20 cellular contexts compared by ENCODE assay signal in the genomic region with DNA sequence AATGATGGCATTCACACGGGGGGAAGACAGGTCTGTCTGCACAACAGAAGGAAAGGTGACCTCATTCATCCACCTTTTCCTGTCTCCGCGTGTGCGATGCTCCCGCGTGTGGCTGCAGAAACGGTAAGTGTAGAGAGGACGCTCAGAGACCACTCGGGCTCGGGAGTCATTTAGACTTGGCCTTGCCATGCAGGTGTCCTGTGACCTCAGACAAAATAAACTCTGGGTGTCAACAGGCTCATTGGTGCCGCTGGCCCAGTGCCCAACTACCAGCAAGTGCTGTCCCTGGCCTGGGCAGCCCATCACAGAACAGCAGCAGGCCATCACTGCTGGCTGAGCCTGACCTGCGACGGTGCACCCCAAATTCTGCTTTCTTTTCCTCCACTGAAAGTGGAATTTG. TPM values are rescaled to one million over a fixed set of nuclear protein-coding genes. Genes with fewer than 3 reads are reported as not detected.
A peak's percentile ranks its signal among the peaks of the same experiment; 100 is the strongest.
DNase-seq lines count a peak whose midpoint lies in the region; ATAC-seq, FAIRE-seq and TF ChIP-seq lines count a peak whose summit lies in the region.
"Had no signal": no experiment of that assay in that cellular context is flagged by ENCODE, and none has a peak within 500 bp of the region (broad histone marks: within the 10 kb centered on the region; RNA-seq: fewer than 3 reads in every experiment).

No MANE protein-coding gene starts in this region.

- in situ Hi-C loops in HepG2 (cut with HindIII; ENCODE audit: extremely low pct_ligation_motif_present, low pct_unique_long_range_greater_than_20kb): no loop called here

- TF ChIP-seq EP300 in HepG2 (IDR thresholded peaks at IDR 0.05; ENCODE audit: low read depth in 2 of 2, low read length in 2 of 2) (no peak), HepG2 (CRISPR knock-in tag; IDR thresholded peaks at IDR 0.05; ENCODE audit: borderline replicate concordance) (no peak)

- H3K27me3 ChIP-seq in body of pancreas: no peaks in the 10 kb centered on the region
- no peaks in the 10 kb centered on the region for H3K27me3 ChIP-seq in HepG2 (ENCODE audit: control insufficient read depth in 1 of 2, insufficient read depth in 2 of 2, low read length in 2 of 2)
- no peaks in the 10 kb centered on the region for H3K27me3 ChIP-seq in tibial artery
- H3K27me3 ChIP-seq: brain microvascular endothelial cell, Peyer's patch, tibial nerve had no signal

- no peak overlapping the region for H3K9ac ChIP-seq in HepG2 (ENCODE audit: insufficient read depth, low read depth, low read length)

- 23 to 29% methylated on average over 13 of the region's 13 CpGs for WGBS in body of pancreas, 2 donors
- 98% methylated on average over 13 of the region's 13 CpGs for WGBS in HepG2 (ENCODE audit: low lambda C conversion rate)

- TF ChIP-seq RAD21 in HepG2 (CRISPR knock-in tag; IDR thresholded peaks at IDR 0.05): no peak

- no peak overlapping the region for H2AFZ ChIP-seq in HepG2 (ENCODE audit: low read length)

- ATAC-seq in body of pancreas (peak; percentile 3), HepG2 (no peak)
- ATAC-seq in stimulated activated effector memory CD8-positive, alpha-beta T cell treated with anti-CD3 and anti-CD28 coated beads, Interleukin-12 subunit alpha, Interleukin-12 subunit beta, amount 100 ng/mL, for 72 hours: no peak
- ATAC-seq: activated CD8-positive, alpha-beta memory T cell treated with anti-CD3 and anti-CD28 coated beads, Interleukin-2, amount 10 ng/mL, durations not matched to agents 7 days and 5 days had no signal

- peak overlapping the region; percentile 80 to 91 (median 86) for H3K27ac ChIP-seq in body of pancreas
- H3K27ac ChIP-seq in HepG2 (ENCODE audit: extremely low read length, insufficient read depth, low read length): no peak overlapping the region
- peak overlapping the region; percentile 78 to 87 for H3K27ac ChIP-seq in tibial artery
- H3K27ac ChIP-seq: brain microvascular endothelial cell had no signal

- H3K9me3 Mint-ChIP-seq in stimulated activated effector memory CD8-positive, alpha-beta T cell treated with anti-CD3 and anti-CD28 coated beads, Interleukin-12 subunit alpha, Interleukin-12 subunit beta, amount 100 ng/mL, for 72 hours: no peaks in the 10 kb centered on the region
- H3K9me3 Mint-ChIP-seq: CD4-positive, alpha-beta T cell had no signal

- FAIRE-seq in HepG2 (lab: Jason Lieb, UNC): no peak
- FAIRE-seq: A204.1, endometrium, GM12892 had no signal

- DNase-seq in NCI-H2081 (lab: John Stamatoyannopoulos, UW) (peak; percentile 1 to 25), NCI-H2081 treated with DMSO at 0.1 percent for 48 hours (lab: John Stamatoyannopoulos, UW) (no peak), body of pancreas (peak in 3 of 4 donors; percentile 58 to 64 (median 62)), HepG2 (ENCODE audit: low spot score) (no peak), tibial artery (no peak), DMS79 treated with DMSO at 0.1 percent for 48 hours (lab: John Stamatoyannopoulos, UW) (no peak), dedifferentiated amniotic fluid mesenchymal stem cell (ENCODE audit: extremely low spot score) (no peak)
- DNase-seq in stimulated activated effector memory CD8-positive, alpha-beta T cell treated with anti-CD3 and anti-CD28 coated beads, Interleukin-12 subunit alpha, Interleukin-12 subunit beta, amount 100 ng/mL, for 72 hours (ENCODE audit: low spot score in 2 of 2): no peak
- DNase-seq: activated CD4-positive, CD25-positive, alpha-beta regulatory T cell; activated CD8-positive, alpha-beta memory T cell treated with anti-CD3 and anti-CD28 coated beads, Interleukin-2, amount 10 ng/mL, durations not matched to agents 7 days and 5 days; activated naive CD4-positive, alpha-beta T cell; brain microvascular endothelial cell; CD4-positive, alpha-beta T cell; islet precursor cell; Peyer's patch; stimulated activated CD8-positive, alpha-beta memory T cell treated with anti-CD3 and anti-CD28 coated beads, Interleukin-4, amount 100 ng/mL, for 48 hours had no signal

- H3K36me3 ChIP-seq in body of pancreas (replicated peaks in 1 of 2; ENCODE audit: insufficient read depth in 1 of 2, low read depth in 2 of 2): no peaks in the 10 kb centered on the region
- H3K36me3 ChIP-seq in HepG2 (replicated peaks in 1 of 2; ENCODE audit: control insufficient read depth in 1 of 2, insufficient read depth in 2 of 2, low read length in 2 of 2): peaks cover 36 to 79% of the 10 kb centered on the region in 2 experiments
- H3K36me3 ChIP-seq in tibial artery: peaks cover 0 to 37% (median 11%) of the 10 kb centered on the region in 3 donors

- CTCF ChIA-PET in HepG2 (lab: Yijun Ruan, JAX; ENCODE audit: low intra/inter-chr PET ratio, low total read pairs): no interaction called here

- peaks cover 6% of the 10 kb centered on the region for H3K4me1 Mint-ChIP-seq in stimulated activated effector memory CD8-positive, alpha-beta T cell treated with anti-CD3 and anti-CD28 coated beads, Interleukin-12 subunit alpha, Interleukin-12 subunit beta, amount 100 ng/mL, for 72 hours
- H3K4me1 Mint-ChIP-seq: activated CD8-positive, alpha-beta memory T cell treated with anti-CD3 and anti-CD28 coated beads, Interleukin-2, amount 10 ng/mL, durations not matched to agents 7 days and 5 days had no signal

- H3K9me3 ChIP-seq in body of pancreas: no peaks in the 10 kb centered on the region
- no peaks in the 10 kb centered on the region for H3K9me3 ChIP-seq in HepG2 (ENCODE audit: low read length)
- no peaks in the 10 kb centered on the region for H3K9me3 ChIP-seq in tibial artery
- H3K9me3 ChIP-seq: Peyer's patch, tibial nerve had no signal

- TF ChIP-seq POLR2A in body of pancreas (IDR thresholded peaks at IDR 0.05) (no peak), HepG2 (IDR thresholded peaks at IDR 0.05; ENCODE audit: insufficient read depth in 1 of 2, low read depth in 2 of 2, low read length in 2 of 2) (no peak)

- H3K4me1 ChIP-seq in body of pancreas: peaks cover 62% of the 10 kb centered on the region
- H3K4me1 ChIP-seq in HepG2 (ENCODE audit: insufficient read depth, low read length): peaks cover 18% of the 10 kb centered on the region
- peaks cover 0 to 89% (median 73%) of the 10 kb centered on the region in 4 donors for H3K4me1 ChIP-seq in tibial artery

- no peak for TF ChIP-seq CTCF in body of pancreas (IDR thresholded peaks at IDR 0.05)
- TF ChIP-seq CTCF in HepG2 (CRISPR knock-in tag; IDR thresholded peaks at IDR 0.05): no peak
- TF ChIP-seq CTCF in tibial artery (IDR thresholded peaks at IDR 0.05): no peak

- peaks cover 12% of the 10 kb centered on the region for H3K36me3 Mint-ChIP-seq in stimulated activated effector memory CD8-positive, alpha-beta T cell treated with anti-CD3 and anti-CD28 coated beads, Interleukin-12 subunit alpha, Interleukin-12 subunit beta, amount 100 ng/mL, for 72 hours
- H3K36me3 Mint-ChIP-seq: activated CD8-positive, alpha-beta memory T cell treated with anti-CD3 and anti-CD28 coated beads, Interleukin-2, amount 10 ng/mL, durations not matched to agents 7 days and 5 days had no signal

- BruUV-seq in HepG2 (replicated peaks; lab: Mats Ljungman, UMichigan): no TSS peak

- peaks cover 4% of the 10 kb centered on the region; the same call in 1 of the 2 replicates for H4K20me1 ChIP-seq in HepG2 (ENCODE audit: insufficient read depth, low read length)

- H3K27ac Mint-ChIP-seq in stimulated activated effector memory CD8-positive, alpha-beta T cell treated with anti-CD3 and anti-CD28 coated beads, Interleukin-12 subunit alpha, Interleukin-12 subunit beta, amount 100 ng/mL, for 72 hours: no peak overlapping the region
- H3K27ac Mint-ChIP-seq: activated CD8-positive, alpha-beta memory T cell treated with anti-CD3 and anti-CD28 coated beads, Interleukin-2, amount 10 ng/mL, durations not matched to agents 7 days and 5 days; CD4-positive, alpha-beta T cell had no signal

- no peak overlapping the region for H3K4me3 Mint-ChIP-seq in stimulated activated effector memory CD8-positive, alpha-beta T cell treated with anti-CD3 and anti-CD28 coated beads, Interleukin-12 subunit alpha, Interleukin-12 subunit beta, amount 100 ng/mL, for 72 hours
- H3K4me3 Mint-ChIP-seq: activated CD8-positive, alpha-beta memory T cell treated with anti-CD3 and anti-CD28 coated beads, Interleukin-2, amount 10 ng/mL, durations not matched to agents 7 days and 5 days; CD4-positive, alpha-beta T cell had no signal

- H3K4me3 ChIP-seq in body of pancreas: no peak overlapping the region
- H3K4me3 ChIP-seq in HepG2 (replicated peaks in 1 of 3; ENCODE audit: insufficient read depth in 1 of 3, low read depth in 2 of 3, low read length in 3 of 3): no peak overlapping the region
- no peak overlapping the region for H3K4me3 ChIP-seq in tibial artery
- H3K4me3 ChIP-seq: Peyer's patch, tibial nerve had no signal

- no peak overlapping the region for H3K4me2 ChIP-seq in HepG2 (ENCODE audit: low read depth, low read length)

- intact Hi-C loops in body of pancreas (cut with DNase I): no loop called here
- intact Hi-C loops in HepG2 (cut with micrococcal nuclease; ENCODE audit: unreplicated experiment): no loop called here
- intact Hi-C loops in tibial artery (cut with DNase I; ENCODE audit: low total_unique reads): loop anchor here (10.0 kb wide), 2 partner anchors 60 to 110 kb away; partner anchors contain the start of gene PACSIN2

- POLR2A ChIA-PET in HepG2 (lab: Yijun Ruan, JAX): no interaction called here

- peaks cover 55% of the 10 kb centered on the region for H3K79me2 ChIP-seq in HepG2 (ENCODE audit: insufficient read depth, low read length)

RNA-seq across cellular contexts. Expression of gene ARFGAP3, which starts 48.1 kb away (rescaled TPM):
- total RNA-seq in body of pancreas (10 to 100 TPM; 64.3 to 73.2 TPM), HepG2 (2016; rRNA removed; fragmentation: Illumina TruSeq; extraction: Trizol) (41.7 and 66.7 TPM in 2 replicates)
- total RNA-seq in HepG2 (2016; cell fraction: cytosol; rRNA removed; fragmentation: Illumina TruSeq; extraction: Trizol; ENCODE audit: low read depth): 9.5 and 13.8 TPM in 2 replicates
- total RNA-seq in HepG2 (2016; cell fraction: insoluble cytoplasmic fraction; rRNA removed; fragmentation: Illumina TruSeq; extraction: Trizol): 41.6 and 68.2 TPM in 2 replicates
- 19.0 and 21.9 TPM in 2 replicates for total RNA-seq in HepG2 (2016; cell fraction: membrane; rRNA removed; fragmentation: Illumina TruSeq; extraction: Trizol)
- total RNA-seq in HepG2 (2016; cell fraction: nucleus; rRNA removed; fragmentation: Illumina TruSeq; extraction: Trizol): 26.8 and 27.4 TPM in 2 replicates
- polyA plus RNA-seq in HepG2 (2011; rRNA removed): 51.0 and 61.6 TPM in 2 replicates
- 42.3 and 50.3 TPM in 2 replicates for polyA plus RNA-seq in HepG2 (2011; cell fraction: cytosol; rRNA removed)
- polyA plus RNA-seq in HepG2 (2011; cell fraction: nucleus; rRNA removed): 41.8 and 43.9 TPM in 2 replicates
- polyA plus RNA-seq in HepG2 (2012): 40.6 and 42.9 TPM in 2 replicates
- polyA plus RNA-seq in HepG2 (2016; cell fraction: cytosol; fragmentation: Illumina TruSeq; extraction: Trizol; ENCODE audit: low read depth): 3.0 and 3.1 TPM in 2 replicates
- 50.7 and 53.6 TPM in 2 replicates for polyA plus RNA-seq in HepG2 (2016; cell fraction: insoluble cytoplasmic fraction; fragmentation: Illumina TruSeq; extraction: Trizol; ENCODE audit: low read depth)
- polyA plus RNA-seq in HepG2 (2016; cell fraction: membrane; fragmentation: Illumina TruSeq; extraction: Trizol; ENCODE audit: low read depth): 7.0 and 7.1 TPM in 2 replicates
- 40.6 and 48.9 TPM in 2 replicates for polyA plus RNA-seq in HepG2 (2016; cell fraction: nucleus; fragmentation: Illumina TruSeq; extraction: Trizol; ENCODE audit: insufficient read depth, low read depth)
- 16.2 and 65.9 TPM in 2 replicates for polyA minus RNA-seq in HepG2 (2011; rRNA and poly(A)+ RNA removed; ENCODE audit: low replicate concordance)
- 38.9 and 45.0 TPM in 2 replicates for polyA minus RNA-seq in HepG2 (2011; cell fraction: cytosol; rRNA and poly(A)+ RNA removed)
- 43.4 and 53.0 TPM in 2 replicates for polyA minus RNA-seq in HepG2 (2011; cell fraction: nucleus; rRNA and poly(A)+ RNA removed)

Comparison
In these comparisons a context has a peak if more than half of its experiments do, and no peak if none do; other contexts are left out.
1. DNase-seq: peak in NCI-H2081 (2 of 2) and body of pancreas (3 of 4); none in NCI-H2081 treated with DMSO at 0.1 percent for 48 hours (single experiment), HepG2 (single experiment), tibial artery (0 of 2), DMS79 treated with DMSO at 0.1 percent for 48 hours (single experiment), dedifferentiated amniotic fluid mesenchymal stem cell (single experiment) and stimulated activated effector memory CD8-positive, alpha-beta T cell treated with anti-CD3 and anti-CD28 coated beads, Interleukin-12 subunit alpha, Interleukin-12 subunit beta, amount 100 ng/mL, for 72 hours (0 of 2).